ENCODE assay signal across 8 cellular contexts in the genomic region with DNA sequence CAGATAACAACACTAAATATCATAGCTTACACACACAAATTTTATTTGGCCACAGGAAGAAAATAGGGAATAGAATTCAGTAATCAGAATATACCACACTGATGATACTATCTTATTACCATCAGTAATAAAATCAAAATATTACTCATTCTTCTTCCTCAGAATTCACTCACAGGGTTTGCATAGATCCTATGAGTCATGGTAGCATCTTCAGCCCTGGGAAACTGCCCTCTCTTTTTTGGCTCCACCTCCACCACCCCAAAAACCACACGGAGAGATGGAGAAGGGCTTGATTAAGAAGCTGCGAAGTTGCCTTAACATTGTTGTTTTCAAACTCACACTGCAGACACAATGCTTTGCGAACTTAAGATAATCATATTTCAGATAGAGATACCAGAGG.
DNase-seq lines count a peak whose midpoint lies in the region; ATAC-seq and TF ChIP-seq lines count a peak whose summit lies in the region.

No MANE protein-coding gene starts in this region.

- TF ChIP-seq EP300 in stomach (IDR thresholded peaks at IDR 0.05), result no peak

- DNase-seq in LHCN-M2 (ENCODE audit: low read depth), result peak; percentile 87
- DNase-seq in activated T-cell treated with anti-CD3 and anti-CD28 coated beads for 4 hours, result peak; percentile 46
- DNase-seq in lower lobe of right lung, result no peak
- no peak for DNase-seq in stomach
- no peak for DNase-seq in GF-D8 (lab: John Stamatoyannopoulos, UW)
- no peak for DNase-seq in hippocampal formation (lab: John Stamatoyannopoulos, UW)

- ATAC-seq in lower lobe of right lung, result peak; percentile 17 to 37
- ATAC-seq in GM21367 (IDR thresholded peaks at IDR 0.05; ENCODE audit: unreplicated experiment), result no peak

- peaks cover 21% of the 10 kb centered on the region for H3K4me1 ChIP-seq in ACC112 (ENCODE audit: control insufficient read depth, insufficient read depth, low read length, unreplicated experiment)
- peaks cover 19% of the 10 kb centered on the region for H3K4me1 ChIP-seq in lower lobe of right lung
- H3K4me1 ChIP-seq in stomach, result peaks cover 0 to 33% (median 12%) of the 10 kb centered on the region in 4 donors

- H3K9me3 ChIP-seq in lower lobe of right lung (no peaks in the 10 kb centered on the region), stomach (no peaks in the 10 kb centered on the region)

- H3K36me3 ChIP-seq in ACC112 (ENCODE audit: insufficient read depth, low read length), result no peaks in the 10 kb centered on the region
- no peaks in the 10 kb centered on the region for H3K36me3 ChIP-seq in lower lobe of right lung
- no peaks in the 10 kb centered on the region for H3K36me3 ChIP-seq in stomach

- peak overlapping the region; percentile 75 for H3K27ac ChIP-seq in ACC112 (ENCODE audit: low read depth, low read length)
- H3K27ac ChIP-seq in lower lobe of right lung, result no peak overlapping the region
- no peak overlapping the region for H3K27ac ChIP-seq in stomach

- TF ChIP-seq CTCF in lower lobe of right lung (IDR thresholded peaks at IDR 0.05) (no peak), stomach (IDR thresholded peaks at IDR 0.05) (no peak)

- intact Hi-C loops in lower lobe of right lung (cut with DNase I) (no loop called here), stomach (cut with DNase I; ENCODE audit: low total_unique reads) (no loop called here)

- H3K4me3 ChIP-seq in ACC112 (ENCODE audit: low read depth, low read length) (peak overlapping the region; percentile 62), lower lobe of right lung (no peak overlapping the region), stomach (no peak overlapping the region)

- peak overlapping the region; percentile 62 for H2AFZ ChIP-seq in ACC112 (ENCODE audit: low read length, unreplicated experiment)

- WGBS in stomach, 5 donors, result 18 to 40% (median 25%) methylated on average over 3 of the region's 3 CpGs

- H3K27me3 ChIP-seq in ACC112 (ENCODE audit: insufficient read depth, low read length) (no peaks in the 10 kb centered on the region), lower lobe of right lung (ENCODE audit: low read depth) (no peaks in the 10 kb centered on the region), stomach (no peaks in the 10 kb centered on the region)

- H3K79me2 ChIP-seq in ACC112 (ENCODE audit: control insufficient read depth, insufficient read depth, low read length, unreplicated experiment), result no peaks in the 10 kb centered on the region

- no peak for TF ChIP-seq POLR2A in stomach (IDR thresholded peaks at IDR 0.05)

Comparison
In these comparisons a context has a peak if more than half of its experiments do, and no peak if none do; other contexts are left out.
1. DNase-seq: peak in LHCN-M2 (single experiment) and activated T-cell treated with anti-CD3 and anti-CD28 coated beads for 4 hours (single experiment); none in lower lobe of right lung (single experiment), stomach (single experiment), GF-D8 (single experiment) and hippocampal formation (0 of 2).